Comparison of ENCODE assay signal across 8 cellular contexts in the genomic region with DNA sequence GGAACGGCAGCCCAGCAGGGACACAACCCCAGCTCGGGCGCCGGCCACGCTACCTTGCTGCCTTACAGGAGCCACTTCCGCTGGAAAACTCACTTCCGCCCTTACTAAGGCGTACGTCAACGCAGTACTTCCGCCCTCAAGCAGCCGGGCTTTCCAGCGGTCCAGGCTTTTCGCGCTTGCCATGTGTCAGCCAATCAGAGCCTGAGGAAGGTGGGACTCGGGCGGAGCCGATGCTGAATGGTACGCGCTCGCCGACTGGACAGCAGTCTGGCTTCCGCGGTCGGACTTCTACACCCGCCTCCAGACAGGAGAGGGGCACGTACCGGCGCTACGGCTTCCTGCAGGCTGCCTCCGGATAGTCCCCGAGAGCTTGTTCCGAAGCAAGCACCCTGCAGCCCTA. TPM values are rescaled to one million over a fixed set of nuclear protein-coding genes. Genes with fewer than 3 reads are reported as not detected.
DNase-seq lines count a peak whose midpoint lies in the region; ATAC-seq, FAIRE-seq and TF ChIP-seq lines count a peak whose summit lies in the region.
"Not testable (repeated sequence)": the region's sequence is repeated elsewhere in the genome, so short reads cannot be mapped to it uniquely, and the experiment has no call there.

A gene (minus strand): TSS at position 83 of the 400 bp plus-strand sequence. CDS start 98 bp downstream, outside the sequence.
A gene (plus strand): TSS at position 265 of the 400 bp plus-strand sequence.

- not testable (repeated sequence) for H3K4me1 Mint-ChIP-seq in activated CD4-positive, alpha-beta T cell treated with anti-CD3 and anti-CD28 coated beads for 36 hours; endodermal cell

- H3K27me3 Mint-ChIP-seq in activated CD4-positive, alpha-beta T cell treated with anti-CD3 and anti-CD28 coated beads for 36 hours; endodermal cell (ENCODE audit: insufficient read depth): not testable (repeated sequence)

- POLR2A ChIA-PET in activated CD4-positive, alpha-beta T cell treated with anti-CD3 and anti-CD28 coated beads for 36 hours (lab: Charles Lee) = not testable (repeated sequence)

- FAIRE-seq in GM12891 (lab: Jason Lieb, UNC) = peak; percentile 100

- not testable (repeated sequence) for H3K9me3 ChIP-seq in endodermal cell (ENCODE audit: control insufficient read depth, low read length); thoracic aorta

- ATAC-seq in GM19467 (IDR thresholded peaks at IDR 0.05; ENCODE audit: unreplicated experiment) (peak; percentile 81), HG02840 (IDR thresholded peaks at IDR 0.05; ENCODE audit: low FRiP score, unreplicated experiment) (peak; percentile 87), HG03520 (IDR thresholded peaks at IDR 0.05; ENCODE audit: unreplicated experiment) (peak; percentile 82), thoracic aorta (ENCODE audit: insufficient number of reproducible peaks, low FRiP score, low read depth) (peak; percentile 97)
- peak; percentile 88 for ATAC-seq in activated CD4-positive, alpha-beta T cell treated with anti-CD3 and anti-CD28 coated beads for 36 hours

- not testable (repeated sequence) for DNase-seq in GM12891 (ENCODE audit: insufficient read length, low spot score); activated CD4-positive, alpha-beta T cell treated with anti-CD3 and anti-CD28 coated beads for 36 hours; endodermal cell; lower leg skin (ENCODE audit: low spot score in 2 of 2); thoracic aorta (ENCODE audit: low spot score)

- not testable (repeated sequence) for H3K27ac ChIP-seq in endodermal cell (ENCODE audit: low read depth, low read length); thoracic aorta

- not testable (repeated sequence) for H3K27ac Mint-ChIP-seq in activated CD4-positive, alpha-beta T cell treated with anti-CD3 and anti-CD28 coated beads for 36 hours; endodermal cell

- H3K27me3 ChIP-seq in endodermal cell (ENCODE audit: control insufficient read depth, insufficient read depth, low read length, poor library complexity, severe bottlenecking); thoracic aorta (replicated peaks; ENCODE audit: insufficient read depth): not testable (repeated sequence)

- not testable (repeated sequence) for H3K4me3 Mint-ChIP-seq in activated CD4-positive, alpha-beta T cell treated with anti-CD3 and anti-CD28 coated beads for 36 hours; endodermal cell

- H3K4me1 ChIP-seq in endodermal cell (ENCODE audit: control insufficient read depth, insufficient read depth, low read length); thoracic aorta (ENCODE audit: control insufficient read depth in 1 of 2, low read depth in 2 of 2): not testable (repeated sequence)

- H3K36me3 ChIP-seq in endodermal cell (ENCODE audit: control insufficient read depth, insufficient read depth, low read length); thoracic aorta: not testable (repeated sequence)

- H3K9me3 Mint-ChIP-seq in activated CD4-positive, alpha-beta T cell treated with anti-CD3 and anti-CD28 coated beads for 36 hours (ENCODE audit: low read depth); endodermal cell: not testable (repeated sequence)

- no CpG with 5 or more reads among the region's 33 CpGs for WGBS in endodermal cell (ENCODE audit: insufficient coverage in 1 of 2, insufficient read length in 1 of 2), 2 experiments
- WGBS in lower leg skin, 2 donors = no CpG with 5 or more reads among the region's 33 CpGs

- H3K36me3 Mint-ChIP-seq in activated CD4-positive, alpha-beta T cell treated with anti-CD3 and anti-CD28 coated beads for 36 hours (ENCODE audit: low read depth); endodermal cell (ENCODE audit: low read depth): not testable (repeated sequence)

- CTCF ChIA-PET in activated CD4-positive, alpha-beta T cell treated with anti-CD3 and anti-CD28 coated beads for 36 hours (lab: Charles Lee) = not testable (repeated sequence)

- not testable (repeated sequence) for TF ChIP-seq POLR2A in GM12891 (IDR thresholded peaks at IDR 0.05; ENCODE audit: low read depth, low read length); lower leg skin (IDR thresholded peaks at IDR 0.05)

- H3K9ac ChIP-seq in endodermal cell (ENCODE audit: extremely low read depth, low read length, poor library complexity, severe bottlenecking) = not testable (repeated sequence)

- H3K4me3 ChIP-seq in endodermal cell (ENCODE audit: low read length); lower leg skin (ENCODE audit: low read depth, poor library complexity, severe bottlenecking); thoracic aorta: not testable (repeated sequence)

- not testable (repeated sequence) for TF ChIP-seq CTCF in endodermal cell (conservative IDR thresholded peaks at IDR 0.05); lower leg skin (IDR thresholded peaks at IDR 0.05); thoracic aorta (IDR thresholded peaks at IDR 0.05)

- intact Hi-C loops in activated CD4-positive, alpha-beta T cell treated with anti-CD3 and anti-CD28 coated beads for 36 hours (cut with DNase I, micrococcal nuclease); lower leg skin (cut with DNase I; ENCODE audit: low total_unique reads): not testable (repeated sequence)

RNA-seq across cellular contexts. Expression of the first gene that starts in this region (rescaled TPM):
- polyA plus RNA-seq in GM12891 (2012; ENCODE audit: low read depth, missing spikeins) = 28.7 TPM
- 10 to 100 TPM; 10.8 to 20.3 TPM for total RNA-seq in activated CD4-positive, alpha-beta T cell treated with anti-CD3 and anti-CD28 coated beads for 36 hours
- 10 to 100 TPM in 1 of 2 donors, 1 to 10 TPM in 1; 9.5 to 11.0 TPM for total RNA-seq in endodermal cell
- 16.4 TPM for polyA plus RNA-seq in endodermal cell (2013, experiment 1 of 2)
- polyA plus RNA-seq in endodermal cell (2013, experiment 2 of 2) = 17.6 TPM
- 10 to 100 TPM in 3 of 4 donors, 1 to 10 TPM in 1; 8.9 to 13.8 (median 12.1) TPM for total RNA-seq in lower leg skin
- 10 to 100 TPM in 1 of 2 donors, 1 to 10 TPM in 1; 8.7 to 18.2 TPM for total RNA-seq in thoracic aorta

RNA-seq across cellular contexts. Expression of the second gene that starts in this region (rescaled TPM):
- 1.6 TPM for polyA plus RNA-seq in GM12891 (2012; ENCODE audit: low read depth, missing spikeins)
- 100 to 1,000 TPM in 1 of 2 experiments, 10 to 100 TPM in 1; 66.8 to 125 TPM for total RNA-seq in activated CD4-positive, alpha-beta T cell treated with anti-CD3 and anti-CD28 coated beads for 36 hours
- total RNA-seq in endodermal cell (10 to 100 TPM; 55.2 to 55.5 TPM), lower leg skin (10 to 100 TPM; 30.5 to 58.9 (median 47.2) TPM), thoracic aorta (10 to 100 TPM in 1 of 2 donors, 1 to 10 TPM in 1; 3.9 to 15.0 TPM)
- 58.4 TPM for polyA plus RNA-seq in endodermal cell (2013, experiment 1 of 2)
- polyA plus RNA-seq in endodermal cell (2013, experiment 2 of 2) = 54.9 TPM
